1 cellular context compared by ENCODE assay signal in genomic region chr12:4422985-4423384, GRCh38.
TF ChIP-seq lines count a peak whose summit lies in the region.

No MANE protein-coding gene starts in this region.

TF ChIP-seq in SK-N-SH treated with all-trans-retinoic acid at 6 μM for 48 hours, 23 proteins besides CTCF, POLR2A, EP300 and RAD21 (continued from another document):
- TF ChIP-seq PATZ1 (CRISPR knock-in tag; IDR thresholded peaks at IDR 0.05; ENCODE audit: borderline replicate concordance), result no peak
